ENCODE assay signal across 9 cellular contexts in genomic region chr1:28579374-28579773, GRCh38. TPM values are rescaled to one million over a fixed set of nuclear protein-coding genes. Genes with fewer than 3 reads are reported as not detected.
DNase-seq lines count a peak whose midpoint lies in the region; ATAC-seq and TF ChIP-seq lines count a peak whose summit lies in the region.
"Had no signal": no experiment of that assay in that cellular context is flagged by ENCODE, and none has a peak within 500 bp of the region (broad histone marks: within the 10 kb centered on the region; RNA-seq: fewer than 3 reads in every experiment).

No MANE protein-coding gene starts in this region.

- peak overlapping the region; percentile 91 to 94 for H3K4me3 Mint-ChIP-seq in effector memory CD8-positive, alpha-beta T cell

- H4K12ac ChIP-seq in trophoblast cell (ENCODE audit: low read depth, low read length), result no peak overlapping the region

- H3K27me3 ChIP-seq in PC-9 (ENCODE audit: insufficient read depth, low read depth) (no peaks in the 10 kb centered on the region), trophoblast cell (ENCODE audit: insufficient read depth, low read length) (no peaks in the 10 kb centered on the region)

- H3K79me1 ChIP-seq in trophoblast cell (ENCODE audit: low read length), result peaks cover 9% of the 10 kb centered on the region

- H3K14ac ChIP-seq in trophoblast cell (ENCODE audit: low read length), result no peak overlapping the region

- no TSS peak for BruUV-seq in PC-9 (replicated peaks; lab: Mats Ljungman, UMichigan)

- peaks cover 28% of the 10 kb centered on the region for H3K36me3 ChIP-seq in PC-9 (ENCODE audit: low read depth)
- H3K36me3 ChIP-seq in trophoblast cell (ENCODE audit: control insufficient read depth in 1 of 2, insufficient read depth in 2 of 2, low read length in 2 of 2), result peaks cover 22 to 46% of the 10 kb centered on the region in 2 experiments

- H3K4me2 ChIP-seq in PC-9 (peak overlapping the region; percentile 82), trophoblast cell (ENCODE audit: low read length) (peak overlapping the region; percentile 76)

- H4K91ac ChIP-seq in trophoblast cell (ENCODE audit: low read depth, low read length), result no peak overlapping the region

- peaks cover 39 to 41% of the 10 kb centered on the region in 2 donors for H3K4me1 Mint-ChIP-seq in effector memory CD8-positive, alpha-beta T cell (ENCODE audit: low read depth in 2 of 2)

- no peak overlapping the region for H2BK12ac ChIP-seq in trophoblast cell (ENCODE audit: low read length)

- H3K4me1 ChIP-seq in PC-9 (replicated peaks; ENCODE audit: insufficient read depth) (peaks cover 9% of the 10 kb centered on the region), trophoblast cell (ENCODE audit: control insufficient read depth in 1 of 2, insufficient read depth in 2 of 2, low read length in 2 of 2) (peaks cover 6 to 9% of the 10 kb centered on the region in 2 experiments)

- H3K36me3 Mint-ChIP-seq in effector memory CD8-positive, alpha-beta T cell (ENCODE audit: insufficient read depth), result peaks cover 77% of the 10 kb centered on the region

- H2AK5ac ChIP-seq in trophoblast cell (ENCODE audit: low read length), result no peak overlapping the region

- intact Hi-C loops in PC-9 (cut with micrococcal nuclease; ENCODE audit: unreplicated experiment), result no loop called here

- no peaks in the 10 kb centered on the region for H3K9me3 Mint-ChIP-seq in effector memory CD8-positive, alpha-beta T cell

- H3K27me3 Mint-ChIP-seq in effector memory CD8-positive, alpha-beta T cell, result no peaks in the 10 kb centered on the region

- no peak for TF ChIP-seq CTCF in PC-9 (conservative IDR thresholded peaks at IDR 0.05)

- peaks cover 28% of the 10 kb centered on the region for H4K20me1 ChIP-seq in PC-9 (ENCODE audit: insufficient read depth)

- no CpG with 5 or more reads among the region's 1 CpG for WGBS in trophoblast cell (ENCODE audit: extremely low coverage, insufficient coverage, insufficient read length)

- H3K4me3 ChIP-seq in GM08714 (ENCODE audit: low read length) (peak overlapping the region; percentile 92), PC-9 (peak overlapping the region; percentile 87), trophoblast cell (ENCODE audit: low read depth, low read length) (no peak overlapping the region)

- POLR2A ChIA-PET in PC-9 (lab: Charles Lee; ENCODE audit: unreplicated experiment), result interaction anchor here (0.6 kb wide), 3 partner anchors 22 to 313 kb away, joined by 8 to 33 read pairs (median 21); no protein-coding TSS in a partner anchor

- peak overlapping the region; percentile 19 for H3K9ac ChIP-seq in trophoblast cell (ENCODE audit: low read length)

- no peak for ATAC-seq in effector memory CD8-positive, alpha-beta T cell (replicated peaks)
- ATAC-seq in GM18873 (IDR thresholded peaks at IDR 0.05; ENCODE audit: low FRiP score, unreplicated experiment), result no peak

- no peak overlapping the region for H3K23ac ChIP-seq in trophoblast cell (ENCODE audit: low read length)

- peak overlapping the region; percentile 81 for H3K27ac ChIP-seq in PC-9
- H3K27ac ChIP-seq in trophoblast cell (ENCODE audit: low read depth, low read length), result peak overlapping the region; percentile 7

- H3K79me2 ChIP-seq in PC-9 (ENCODE audit: low read depth) (peaks cover 30% of the 10 kb centered on the region), trophoblast cell (ENCODE audit: control insufficient read depth, insufficient read depth, low read length, poor library complexity) (peaks cover 15% of the 10 kb centered on the region)

- CTCF ChIA-PET in PC-9 (lab: Charles Lee), result interaction anchor here (0.6 to 0.7 kb wide), 2 partner anchors 23 to 38 kb away, joined by 4 to 15 read pairs; no protein-coding TSS in a partner anchor

- H2BK5ac ChIP-seq in trophoblast cell (ENCODE audit: low read depth, low read length, poor library complexity), result no peak overlapping the region

- H3K9me3 ChIP-seq in PC-9 (ENCODE audit: insufficient read depth, low read depth), result no peaks in the 10 kb centered on the region
- H3K9me3 ChIP-seq in trophoblast cell (ENCODE audit: insufficient read depth, low read depth, low read length), result no peaks in the 10 kb centered on the region

- no peaks in the 10 kb centered on the region for H3K9me2 ChIP-seq in PC-9 (ENCODE audit: insufficient read depth)

- H3K27ac Mint-ChIP-seq in effector memory CD8-positive, alpha-beta T cell, result peak overlapping the region; percentile 63 to 93

- H3F3A ChIP-seq in PC-9 (ENCODE audit: insufficient read depth, low read depth), result peaks cover 56% of the 10 kb centered on the region

- peak overlapping the region; percentile 60 for H3K4ac ChIP-seq in trophoblast cell (ENCODE audit: low read depth, low read length)

- no peak overlapping the region for H4K8ac ChIP-seq in trophoblast cell (ENCODE audit: low read depth, low read length)

- H2BK120ac ChIP-seq in trophoblast cell (ENCODE audit: insufficient read depth, low read length, poor library complexity), result no peak overlapping the region

- DNase-seq in PC-9 (no peak), trophoblast cell (no peak), nucleus accumbens (lab: John Stamatoyannopoulos, UW) (no peak), NCI-H69 (lab: John Stamatoyannopoulos, UW) (no peak), DMS114 treated with DMSO at 0.1 percent for 48 hours (lab: John Stamatoyannopoulos, UW; ENCODE audit: unreplicated experiment) (no peak)
- DNase-seq in effector memory CD8-positive, alpha-beta T cell, result no peak
- DNase-seq: NCI-H226 had no signal

- H3K18ac ChIP-seq in trophoblast cell (ENCODE audit: low read length), result no peak overlapping the region

- no peak overlapping the region for H2AFZ ChIP-seq in PC-9
- no peak overlapping the region for H2AFZ ChIP-seq in trophoblast cell (ENCODE audit: insufficient read depth, low read length, poor library complexity)

RNA-seq across cellular contexts. Expression of gene RAB42, which starts 12.7 kb away (rescaled TPM):
- total RNA-seq in PC-9 (2021), result 7.6 and 13.2 TPM in 2 replicates
- polyA plus RNA-seq in trophoblast cell (2013), result 3.4 and 3.8 TPM in 2 replicates

RNA-seq across cellular contexts. Expression of gene TRNAU1AP, which starts 26.5 kb away (rescaled TPM):
- total RNA-seq in PC-9 (2021), result 31.7 and 43.0 TPM in 2 replicates
- 50.8 and 53.6 TPM in 2 replicates for polyA plus RNA-seq in trophoblast cell (2013)
